18 cellular contexts compared by ENCODE assay signal in the genomic region with DNA sequence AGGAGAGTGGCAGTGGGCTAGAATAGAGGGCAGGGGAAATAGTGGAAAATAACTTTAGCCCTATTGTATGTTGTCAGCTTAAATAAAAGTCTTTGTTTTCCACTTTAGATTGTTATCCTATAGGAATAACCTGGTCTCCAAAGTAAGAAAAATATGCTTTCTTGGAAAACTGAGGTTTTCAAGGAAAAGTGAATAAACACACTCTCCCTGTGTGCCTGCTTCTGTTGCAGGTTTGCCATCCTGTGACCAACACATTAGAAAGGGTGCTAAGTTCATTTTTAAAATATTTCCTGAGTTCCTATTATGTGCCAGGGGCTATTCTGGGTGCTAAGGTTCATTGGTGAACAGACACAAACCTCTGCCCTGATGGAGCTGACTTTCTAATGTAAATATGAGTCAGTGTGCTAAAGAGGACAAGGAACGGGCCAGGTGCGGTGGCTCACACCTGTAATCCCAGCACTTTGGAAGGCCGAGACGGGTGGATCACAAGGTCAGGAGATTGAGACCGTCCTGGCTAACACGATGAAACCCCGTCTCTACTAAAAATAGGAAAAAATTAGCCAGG. TPM values are rescaled to one million over a fixed set of nuclear protein-coding genes. Genes with fewer than 3 reads are reported as not detected.
DNase-seq lines count a peak whose midpoint lies in the region; ATAC-seq and TF ChIP-seq lines count a peak whose summit lies in the region.
"Had no signal": no experiment of that assay in that cellular context is flagged by ENCODE, and none has a peak within 500 bp of the region (broad histone marks: within the 10 kb centered on the region; RNA-seq: fewer than 3 reads in every experiment).

No MANE protein-coding gene starts in this region.

- H3K36me3 Mint-ChIP-seq in immature natural killer cell = no peaks in the 10 kb centered on the region
- H3K36me3 Mint-ChIP-seq in stimulated activated memory B cell treated with anti-CD40 and anti-IgM and Interleukin-4, amounts not matched to agents 10 μg/mL and 1 μg/mL and 100 μg/mL, for 72 hours = peaks cover 10% of the 10 kb centered on the region

- DNase-seq in NCI-H146 treated with DMSO at 0.1 percent for 48 hours (lab: John Stamatoyannopoulos, UW; ENCODE audit: unreplicated experiment) (peak; percentile 20), NCI-H146 (lab: John Stamatoyannopoulos, UW) (no peak), NCI-H69 (lab: John Stamatoyannopoulos, UW) (peak; percentile 39), immature natural killer cell (no peak), adrenal gland (no peak), SKM-1 (lab: John Stamatoyannopoulos, UW; ENCODE audit: unreplicated experiment) (no peak)
- no peak for DNase-seq in NK-92 treated with Interleukin-12 subunit alpha and Interleukin-12 subunit beta, amount 100 ng/mL, for 24 hours (lab: John Stamatoyannopoulos, UW)
- DNase-seq: DMS79, IMR-90, Kasumi-1, NCI-H1417, NCI-H2081, NCI-H526, PC-9 had no signal

- TF ChIP-seq CTCF in adrenal gland (IDR thresholded peaks at IDR 0.05) = no peak

- no peak for TF ChIP-seq POLR2A in adrenal gland (IDR thresholded peaks at IDR 0.05)

- no peak for ATAC-seq in stimulated activated memory B cell treated with anti-CD40 and anti-IgM and Interleukin-4, amounts not matched to agents 10 μg/mL and 1 μg/mL and 100 μg/mL, for 72 hours
- ATAC-seq: Right ventricle myocardium inferior had no signal

- H3K27me3 ChIP-seq in adrenal gland = no peaks in the 10 kb centered on the region

- no peak overlapping the region for H3K4me3 ChIP-seq in adrenal gland
- H3K4me3 ChIP-seq: PC-9, SK-N-MC had no signal

- peaks cover 28 to 31% of the 10 kb centered on the region in 2 donors for H3K4me1 Mint-ChIP-seq in immature natural killer cell
- H3K4me1 Mint-ChIP-seq in stimulated activated memory B cell treated with anti-CD40 and anti-IgM and Interleukin-4, amounts not matched to agents 10 μg/mL and 1 μg/mL and 100 μg/mL, for 72 hours = peaks cover 12% of the 10 kb centered on the region

- intact Hi-C loops in adrenal gland (cut with DNase I) = no loop called here

- no peaks in the 10 kb centered on the region for H3K9me3 Mint-ChIP-seq in immature natural killer cell
- H3K9me3 Mint-ChIP-seq in stimulated activated memory B cell treated with anti-CD40 and anti-IgM and Interleukin-4, amounts not matched to agents 10 μg/mL and 1 μg/mL and 100 μg/mL, for 72 hours = no peaks in the 10 kb centered on the region

- 91 to 94% (median 93%) methylated on average over 7 of the region's 7 CpGs for WGBS in adrenal gland, 4 donors

- H3K27ac Mint-ChIP-seq in immature natural killer cell = peak overlapping the region in 4 of 6 donors; percentile 12 to 52 (median 18)
- H3K27ac Mint-ChIP-seq in stimulated activated memory B cell treated with anti-CD40 and anti-IgM and Interleukin-4, amounts not matched to agents 10 μg/mL and 1 μg/mL and 100 μg/mL, for 72 hours = peak overlapping the region; percentile 62

- H3K4me3 Mint-ChIP-seq in immature natural killer cell = no peak overlapping the region
- H3K4me3 Mint-ChIP-seq in stimulated activated memory B cell treated with anti-CD40 and anti-IgM and Interleukin-4, amounts not matched to agents 10 μg/mL and 1 μg/mL and 100 μg/mL, for 72 hours = no peak overlapping the region

- H3K27ac ChIP-seq in adrenal gland = no peak overlapping the region
- H3K27ac ChIP-seq: 22Rv1, PC-9, SK-N-MC had no signal

- H3K27me3 Mint-ChIP-seq in immature natural killer cell (ENCODE audit: low read depth in 3 of 3) = peaks cover 0 to 1% (median 0%) of the 10 kb centered on the region in 3 donors
- H3K27me3 Mint-ChIP-seq in stimulated activated memory B cell treated with anti-CD40 and anti-IgM and Interleukin-4, amounts not matched to agents 10 μg/mL and 1 μg/mL and 100 μg/mL, for 72 hours = no peaks in the 10 kb centered on the region

- no peaks in the 10 kb centered on the region for H3K9me3 ChIP-seq in adrenal gland (replicated peaks in 1 of 3)

- peaks cover 8 to 14% of the 10 kb centered on the region in 2 donors for H3K4me1 ChIP-seq in adrenal gland (replicated peaks in 1 of 2)

- H3K36me3 ChIP-seq in adrenal gland (replicated peaks in 1 of 2) = no peaks in the 10 kb centered on the region

RNA-seq across cellular contexts. Expression of gene BICRAL, which starts 23.5 kb away (rescaled TPM):
- polyA plus RNA-seq in immature natural killer cell (1 to 10 TPM; 1.9 to 5.3 (median 2.4) TPM), adrenal gland (1 to 10 TPM; 2.8 to 8.7 (median 4.1) TPM)
- total RNA-seq in adrenal gland = 10 to 100 TPM in 4 of 8 donors, 1 to 10 TPM in 4; 7.6 to 16.1 (median 10.6) TPM

RNA-seq across cellular contexts. Expression of gene TBCC, which starts 59.5 kb away (rescaled TPM):
- polyA plus RNA-seq in immature natural killer cell = 100 to 1,000 TPM; 109 to 140 (median 134) TPM
- total RNA-seq in adrenal gland = 10 to 100 TPM; 19.5 to 44.8 (median 28.0) TPM
- polyA plus RNA-seq in adrenal gland = 10 to 100 TPM; 15.7 to 33.1 (median 29.9) TPM

Comparison
In these comparisons a context has a peak if more than half of its experiments do, and no peak if none do; other contexts are left out.
1. DNase-seq: peak in NCI-H146 treated with DMSO at 0.1 percent for 48 hours (single experiment) and NCI-H69 (single experiment); none in NCI-H146 (single experiment), immature natural killer cell (0 of 3), adrenal gland (0 of 7), NK-92 treated with Interleukin-12 subunit alpha and Interleukin-12 subunit beta, amount 100 ng/mL, for 24 hours (single experiment) and SKM-1 (single experiment).